Comparison of ENCODE assay signal across 1 cellular context in genomic region chr4:88283661-88284377, GRCh38.
TF ChIP-seq lines count a peak whose summit lies in the region.

No MANE protein-coding gene starts in this region.

TF ChIP-seq in HEK293, 187 proteins besides CTCF, POLR2A, EP300 and RAD21 (continued from another document):
- no peak for TF ChIP-seq ZBTB26 (tag by site-specific recombination; optimal IDR thresholded peaks at IDR 0.05)
